23 cellular contexts compared by ENCODE assay signal in genomic region chr18:50977037-50977760, GRCh38.
"Had no signal": no experiment of that assay in that cellular context is flagged by ENCODE, and none has a peak within 500 bp of the region (broad histone marks: within the 10 kb centered on the region; RNA-seq: fewer than 3 reads in every experiment).

No MANE protein-coding gene starts in this region.

- H3K9me3 ChIP-seq: SK-N-SH had no signal

- H3K4me2 ChIP-seq: SK-N-SH had no signal

- H3K27ac ChIP-seq: RWPE1 had no signal

- DNase-seq: KBM-7, MV-4-11, NCI-H1048, NCI-H1105, NCI-H1417, NCI-H1436 treated with DMSO at 0.1 percent for 48 hours, NCI-H1694, NCI-H187 treated with DMSO at 0.1 percent for 48 hours, NCI-H2029 treated with DMSO at 0.1 percent for 48 hours, NCI-H2107, NCI-H226, NCI-H446, NCI-H510A, NCI-H524 treated with DMSO at 0.1 percent for 48 hours, NCI-H69, NCI-H774, PC-3, SHP77, SK-N-SH, SW 1271, T-cell had no signal

- H3K9me2 ChIP-seq: SK-N-SH had no signal

- ATAC-seq: Panc1, PC-3, T-cell had no signal

- H3K9ac ChIP-seq: SK-N-SH had no signal
